9 cellular contexts compared by ENCODE assay signal in the genomic region with DNA sequence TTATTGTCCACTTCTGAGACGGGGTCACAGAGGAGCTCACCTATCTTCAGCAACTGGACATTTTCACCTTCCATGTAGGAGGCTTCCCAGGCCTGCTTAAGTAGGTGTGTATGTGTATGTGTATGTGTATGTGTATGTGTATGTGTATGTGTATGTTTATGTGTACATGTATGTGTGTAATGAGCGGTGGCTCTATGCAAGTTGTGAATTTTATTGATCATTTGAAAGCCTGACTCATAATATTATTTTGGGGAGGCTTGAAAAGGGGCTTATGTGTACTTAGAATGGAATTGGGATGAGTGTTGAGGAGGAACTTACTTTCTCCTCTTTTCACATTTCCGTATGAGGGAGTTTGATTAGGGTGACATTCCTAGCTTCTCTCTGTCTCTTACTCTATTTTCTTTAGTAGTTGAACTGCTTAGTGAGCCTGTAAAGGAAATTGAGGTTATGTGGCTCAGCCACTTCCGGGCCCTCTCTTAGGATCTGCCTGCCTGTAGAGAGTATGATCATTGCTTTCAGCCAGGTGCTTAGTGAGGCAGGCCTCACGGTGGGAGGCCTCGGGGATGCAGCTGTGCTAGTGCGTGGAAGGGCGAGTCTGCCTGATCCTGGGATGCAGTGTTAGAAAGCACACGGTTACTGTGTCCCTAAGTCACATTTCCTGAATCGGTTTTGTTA.
DNase-seq lines count a peak whose midpoint lies in the region; ATAC-seq and TF ChIP-seq lines count a peak whose summit lies in the region.
"Had no signal": no experiment of that assay in that cellular context is flagged by ENCODE, and none has a peak within 500 bp of the region (broad histone marks: within the 10 kb centered on the region; RNA-seq: fewer than 3 reads in every experiment).

No MANE protein-coding gene starts in this region.

- peak overlapping the region; percentile 67 to 98 (median 96) for H3K27ac Mint-ChIP-seq in CD8-positive, alpha-beta memory T cell
- peak overlapping the region; percentile 35 for H3K27ac Mint-ChIP-seq in glutamatergic neuron (ENCODE audit: unreplicated experiment)
- H3K27ac Mint-ChIP-seq: dendritic cell treated with granulocyte-macrophage colony-stimulating factor and Interleukin-4, amounts not matched to agents 40 ng/mL and 50 ng/mL, for 4 days had no signal

- CTCF ChIA-PET in CD8-positive, alpha-beta memory T cell (lab: Charles Lee) = interaction anchor here (1.0 to 3.4 kb wide), 9 partner anchors 9 to 116 kb away, joined by 3 to 15 read pairs (median 7); partner anchors contain the start of gene MR1

- no peak overlapping the region for H3K27ac ChIP-seq in CD8-positive, alpha-beta memory T cell (ENCODE audit: low read depth, low read length)

- no peaks in the 10 kb centered on the region for H3K27me3 Mint-ChIP-seq in CD8-positive, alpha-beta memory T cell
- H3K27me3 Mint-ChIP-seq in glutamatergic neuron (ENCODE audit: unreplicated experiment) = peaks cover 10% of the 10 kb centered on the region

- peak overlapping the region; percentile 6 for H3K4me3 ChIP-seq in CD8-positive, alpha-beta memory T cell (ENCODE audit: low read length)

- peak; percentile 60 to 87 (median 78) for DNase-seq in CD8-positive, alpha-beta memory T cell
- DNase-seq in activated CD4-positive, CD25-positive, alpha-beta regulatory T cell (lab: John Stamatoyannopoulos, UW) = peak in 3 of 4 experiments; percentile 34 to 48 (median 42)
- DNase-seq in glutamatergic neuron = no peak
- no peak for DNase-seq in dermis blood vessel endothelial cell
- DNase-seq in NCI-H526 treated with DMSO at 0.1 percent for 48 hours (lab: John Stamatoyannopoulos, UW) = no peak
- no peak for DNase-seq in SK-N-DZ (ENCODE audit: low spot score)

- TF ChIP-seq CTCF in glutamatergic neuron (IDR thresholded peaks at IDR 0.05; ENCODE audit: partially characterized antibody, unreplicated experiment) = no peak

- peak overlapping the region; percentile 0 to 89 (median 81) for H3K4me3 Mint-ChIP-seq in CD8-positive, alpha-beta memory T cell
- no peak overlapping the region for H3K4me3 Mint-ChIP-seq in glutamatergic neuron (ENCODE audit: unreplicated experiment)
- H3K4me3 Mint-ChIP-seq: dendritic cell treated with granulocyte-macrophage colony-stimulating factor and Interleukin-4, amounts not matched to agents 40 ng/mL and 50 ng/mL, for 4 days had no signal

- no peaks in the 10 kb centered on the region for H3K27me3 ChIP-seq in CD8-positive, alpha-beta memory T cell (ENCODE audit: insufficient read depth, low read length, poor library complexity, severe bottlenecking)

- H3K9me3 Mint-ChIP-seq in CD8-positive, alpha-beta memory T cell = no peaks in the 10 kb centered on the region
- peaks cover 4% of the 10 kb centered on the region for H3K9me3 Mint-ChIP-seq in glutamatergic neuron (ENCODE audit: unreplicated experiment)
- H3K9me3 Mint-ChIP-seq: dendritic cell treated with granulocyte-macrophage colony-stimulating factor and Interleukin-4, amounts not matched to agents 40 ng/mL and 50 ng/mL, for 4 days had no signal

- H3K4me1 ChIP-seq in CD8-positive, alpha-beta memory T cell (ENCODE audit: insufficient read depth, low read length) = peaks cover 53% of the 10 kb centered on the region

- no peaks in the 10 kb centered on the region for H3K36me3 Mint-ChIP-seq in CD8-positive, alpha-beta memory T cell
- H3K36me3 Mint-ChIP-seq in glutamatergic neuron (ENCODE audit: unreplicated experiment) = peaks cover 8% of the 10 kb centered on the region

- peaks cover 42 to 63% (median 53%) of the 10 kb centered on the region in 3 donors for H3K4me1 Mint-ChIP-seq in CD8-positive, alpha-beta memory T cell
- H3K4me1 Mint-ChIP-seq in glutamatergic neuron (ENCODE audit: low read depth, unreplicated experiment) = peaks cover 37% of the 10 kb centered on the region

- ATAC-seq in GM19468 (IDR thresholded peaks at IDR 0.05; ENCODE audit: extremely low read depth, unreplicated experiment) (peak; percentile 80), HG03558 (IDR thresholded peaks at IDR 0.05; ENCODE audit: extremely low read depth, unreplicated experiment) (peak; percentile 66)

- no peaks in the 10 kb centered on the region for H3K9me3 ChIP-seq in CD8-positive, alpha-beta memory T cell (ENCODE audit: low read length)

- H3K36me3 ChIP-seq in CD8-positive, alpha-beta memory T cell (ENCODE audit: insufficient read depth, low read length) = no peaks in the 10 kb centered on the region

- POLR2A ChIA-PET in CD8-positive, alpha-beta memory T cell (lab: Charles Lee) = interaction anchor here (0.5 to 2.1 kb wide), 8 partner anchors 11 to 648 kb away, joined by 3 to 12 read pairs (median 4); no protein-coding TSS in a partner anchor

Comparison
In these comparisons a context has a peak if more than half of its experiments do, and no peak if none do; other contexts are left out.
1. DNase-seq: peak in CD8-positive, alpha-beta memory T cell (5 of 5) and activated CD4-positive, CD25-positive, alpha-beta regulatory T cell (3 of 4); none in glutamatergic neuron (single experiment), dermis blood vessel endothelial cell (single experiment), NCI-H526 treated with DMSO at 0.1 percent for 48 hours (single experiment) and SK-N-DZ (single experiment).